ENCODE assay signal across 9 cellular contexts in the genomic region with DNA sequence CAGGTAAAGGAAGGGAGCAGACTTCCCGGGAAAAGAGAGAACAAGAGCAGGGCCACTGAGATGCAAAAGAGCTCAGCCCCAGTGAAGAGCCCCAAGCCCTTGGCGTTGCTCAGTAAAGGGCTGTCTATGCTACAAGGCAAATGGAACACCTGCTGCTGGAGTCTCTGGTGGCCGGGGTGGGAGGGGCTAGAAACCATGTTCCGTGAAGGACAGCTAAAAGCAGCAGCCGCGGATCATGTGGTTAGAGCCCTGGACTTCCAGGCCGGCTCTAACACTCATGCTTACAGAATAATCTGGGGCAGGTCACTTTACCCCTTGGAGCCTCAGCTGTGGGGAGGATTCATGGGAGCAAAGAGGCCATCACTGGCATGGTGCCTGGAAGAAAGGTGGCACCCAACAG. TPM values are rescaled to one million over a fixed set of nuclear protein-coding genes. Genes with fewer than 3 reads are reported as not detected.
DNase-seq lines count a peak whose midpoint lies in the region; ATAC-seq and TF ChIP-seq lines count a peak whose summit lies in the region.
"Had no signal": no experiment of that assay in that cellular context is flagged by ENCODE, and none has a peak within 500 bp of the region (broad histone marks: within the 10 kb centered on the region; RNA-seq: fewer than 3 reads in every experiment).

No MANE protein-coding gene starts in this region.

- H3K9me3 Mint-ChIP-seq in activated naive CD8-positive, alpha-beta T cell (ENCODE audit: low read depth), result no peaks in the 10 kb centered on the region

- H3K27me3 ChIP-seq in testis, result no peaks in the 10 kb centered on the region

- H3K4me3 ChIP-seq in testis (no peak overlapping the region), coronary artery (no peak overlapping the region)

- peaks cover 41% of the 10 kb centered on the region for H3K4me1 Mint-ChIP-seq in activated naive CD8-positive, alpha-beta T cell (ENCODE audit: low read depth)

- DNase-seq in DMS153 (lab: John Stamatoyannopoulos, UW), result peak; percentile 89
- peak; percentile 94 for DNase-seq in NAMALWA (ENCODE audit: low spot score)
- no peak for DNase-seq in NCI-H1694 treated with DMSO at 0.1 percent for 48 hours (lab: John Stamatoyannopoulos, UW)
- no peak for DNase-seq in testis
- no peak for DNase-seq in ureter (ENCODE audit: low spot score)
- no peak for DNase-seq in coronary artery (ENCODE audit: low spot score)

- H3K27me3 Mint-ChIP-seq in activated naive CD8-positive, alpha-beta T cell, result no peaks in the 10 kb centered on the region

- H3K4me1 ChIP-seq in testis, result no peaks in the 10 kb centered on the region

- H3K27ac ChIP-seq in testis (no peak overlapping the region), coronary artery (peak overlapping the region in 1 of 2 donors; percentile 64)

- peak overlapping the region; percentile 90 for H3K27ac Mint-ChIP-seq in activated naive CD8-positive, alpha-beta T cell

- intact Hi-C loops in testis (cut with DNase I; ENCODE audit: low total_unique reads), result no loop called here

- peak; percentile 58 for ATAC-seq in GM19467 (IDR thresholded peaks at IDR 0.05; ENCODE audit: unreplicated experiment)

- H3K36me3 Mint-ChIP-seq in activated naive CD8-positive, alpha-beta T cell, result peaks cover 9% of the 10 kb centered on the region

- TF ChIP-seq CTCF in testis (IDR thresholded peaks at IDR 0.05), result no peak
- TF ChIP-seq CTCF in coronary artery (IDR thresholded peaks at IDR 0.05), result no peak

- TF ChIP-seq POLR2A in testis (IDR thresholded peaks at IDR 0.05), result no peak

- no peaks in the 10 kb centered on the region for H3K9me3 ChIP-seq in testis

- H3K4me3 Mint-ChIP-seq in activated naive CD8-positive, alpha-beta T cell, result no peak overlapping the region

- WGBS in testis, 2 donors, result 53 to 72% methylated on average over 7 of the region's 7 CpGs

- no peaks in the 10 kb centered on the region for H3K36me3 ChIP-seq in testis (ENCODE audit: low read depth, missing control alignments)

RNA-seq across cellular contexts. Expression of gene POU2F2, which starts 17.8 kb away (rescaled TPM):
- total RNA-seq in testis (10 to 100 TPM in 1 of 2 donors, 1 to 10 TPM in 1; 9.4 to 20.6 TPM), ureter (5.3 TPM)
- polyA plus RNA-seq in testis (ENCODE audit: insufficient read depth, low read depth, low replicate concordance), result 13.2 TPM

RNA-seq across cellular contexts. Expression of gene ZNF574, which starts 38.4 kb away (rescaled TPM):
- total RNA-seq in testis (10 to 100 TPM; 63.2 to 64.8 TPM), ureter (18.7 TPM)
- 47.4 TPM for polyA plus RNA-seq in testis (ENCODE audit: insufficient read depth, low read depth, low replicate concordance)

RNA-seq across cellular contexts. Expression of gene GRIK5, which starts 44.4 kb away (rescaled TPM):
- 10 to 100 TPM; 43.8 to 87.4 TPM for total RNA-seq in testis
- 31.7 TPM for polyA plus RNA-seq in testis (ENCODE audit: insufficient read depth, low read depth, low replicate concordance)
- 6.9 TPM for total RNA-seq in ureter
- total RNA-seq: dermis microvascular lymphatic vessel endothelial cell had no signal

Comparison
In these comparisons a context has a peak if more than half of its experiments do, and no peak if none do; other contexts are left out.
1. DNase-seq: peak in DMS153 (single experiment) and NAMALWA (single experiment); none in NCI-H1694 treated with DMSO at 0.1 percent for 48 hours (single experiment), testis (single experiment), ureter (single experiment) and coronary artery (single experiment).